Comparison of ENCODE assay signal across 17 cellular contexts in the genomic region with DNA sequence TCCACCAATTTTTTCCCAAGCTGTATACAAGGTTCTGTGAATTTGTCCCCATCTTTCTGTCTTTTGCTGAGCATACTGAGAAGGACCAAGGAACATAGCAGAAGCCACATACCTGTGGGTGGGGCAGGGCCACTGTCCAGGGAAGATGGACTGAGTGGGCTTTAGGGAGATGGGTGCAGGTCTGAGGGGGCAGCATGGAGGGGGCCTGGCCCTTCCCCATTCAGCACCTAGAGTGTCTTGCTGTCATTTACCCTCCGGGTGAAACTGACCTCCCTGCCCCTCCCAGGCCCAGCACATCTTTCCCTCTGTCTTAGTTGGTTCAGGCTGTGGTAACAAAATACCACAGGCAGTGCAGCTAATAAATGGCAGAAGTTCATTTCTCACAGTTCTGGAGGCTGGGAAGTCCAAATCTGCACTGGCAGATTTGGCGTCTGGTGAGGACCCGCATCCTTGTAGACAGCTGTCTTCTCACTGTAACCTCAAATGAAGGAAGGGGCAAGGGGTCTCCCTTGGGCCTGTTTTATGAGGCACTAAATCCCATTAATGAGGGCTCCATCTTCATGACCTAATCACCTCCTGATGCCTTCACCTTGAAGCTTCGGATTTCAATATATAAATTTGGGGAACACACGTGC.
"Had no signal": no experiment of that assay in that cellular context is flagged by ENCODE, and none has a peak within 500 bp of the region (broad histone marks: within the 10 kb centered on the region; RNA-seq: fewer than 3 reads in every experiment).

No MANE protein-coding gene starts in this region.

- H3K36me3 ChIP-seq: gastrocnemius medialis, neutrophil, tibial artery had no signal

- H2AFZ ChIP-seq: parathyroid adenoma had no signal

- H3K4me3 ChIP-seq: gastrocnemius medialis, tibial artery had no signal

- H3K4me2 ChIP-seq: SK-N-SH had no signal

- H3K9ac ChIP-seq: parathyroid adenoma, SK-N-SH had no signal

- DNase-seq: activated B cell treated with CpG ODN at 0.5 μM for 24 hours; activated CD4-positive, alpha-beta memory T cell treated with anti-CD3 and anti-CD28 coated beads for 36 hours; activated CD4-positive, alpha-beta T cell treated with anti-CD3 and anti-CD28 coated beads for 4 hours; activated gamma-delta T cell treated with Interleukin-2 at 50 U/mL for 16 hours; amygdala; caudate nucleus; gastrocnemius medialis; naive thymus-derived CD8-positive, alpha-beta T cell; SK-N-SH; stimulated activated naive B cell treated with anti-CD40 and anti-IgM and Interleukin-4, amounts not matched to agents 10 μg/mL and 1 μg/mL and 100 μg/mL, for 72 hours; T-cell had no signal

- FAIRE-seq: colon had no signal

- ATAC-seq: activated naive CD4-positive, alpha-beta T cell treated with anti-CD3 and anti-CD28 coated beads, Interleukin-2, amount 50 U/mL, for 72 hours; gastrocnemius medialis; naive thymus-derived CD8-positive, alpha-beta T cell; sciatic nerve; stimulated activated naive B cell treated with anti-CD40 and anti-IgM and Interleukin-4, amounts not matched to agents 10 μg/mL and 1 μg/mL and 100 μg/mL, for 72 hours; T-cell had no signal

- H3K27ac ChIP-seq: neutrophil, tibial artery had no signal

- H3K9me3 ChIP-seq: gastrocnemius medialis, SK-N-SH, tibial artery had no signal

- H3K27me3 ChIP-seq: gastrocnemius medialis, neutrophil, tibial artery had no signal
